In the genomic region with DNA sequence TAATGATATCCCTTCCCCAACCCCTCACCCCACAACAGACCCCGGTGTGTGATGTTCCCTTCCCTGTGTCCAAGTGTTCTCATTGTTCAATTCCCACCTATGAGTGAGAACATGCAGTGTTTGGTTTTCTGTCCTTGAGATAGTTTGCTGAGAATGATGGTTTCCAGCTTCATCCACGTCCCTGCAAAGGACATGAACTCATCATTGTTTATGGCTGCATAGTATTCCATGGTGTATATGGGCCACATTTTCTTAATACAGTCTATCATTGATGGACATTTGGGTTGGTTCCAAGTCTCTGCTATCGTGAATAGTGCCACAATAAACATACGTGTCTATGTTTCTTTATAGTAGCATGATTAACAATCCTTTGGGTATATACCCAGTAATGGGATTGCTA, we compare ENCODE assay signal across 3 cellular contexts.
DNase-seq lines count a peak whose midpoint lies in the region; ATAC-seq, FAIRE-seq and TF ChIP-seq lines count a peak whose summit lies in the region.
"Not testable (repeated sequence)": the region's sequence is repeated elsewhere in the genome, so short reads cannot be mapped to it uniquely, and the experiment has no call there.

No MANE protein-coding gene starts in this region.

- not testable (repeated sequence) for H3K27ac ChIP-seq in HEK293 (ENCODE audit: extremely low read depth, low read depth, low read length); K562 (ENCODE audit: extremely low read depth, low read depth, low read length)

- H3K9me3 Mint-ChIP-seq in activated CD4-positive, alpha-beta T cell treated with anti-CD3 and anti-CD28 coated beads, Interleukin-2, amount 10 ng/mL, durations not matched to agents 24 days and 14 days, result peaks cover 38% of the 10 kb centered on the region

- H3K79me2 ChIP-seq in K562 (ENCODE audit: control insufficient read depth, insufficient read depth, low read length), result not testable (repeated sequence)

- H3K9me3 ChIP-seq in HEK293 (ENCODE audit: control insufficient read depth, insufficient read depth, low read depth, low read length); K562 (replicated peaks; ENCODE audit: control insufficient read depth, insufficient read depth, low read depth, low read length): not testable (repeated sequence)

- TF ChIP-seq CTCF in HEK293 (tag by site-specific recombination; IDR thresholded peaks at IDR 0.05); K562 (IDR thresholded peaks at IDR 0.05 in 2 of 3, conservative IDR thresholded peaks at IDR 0.05 in 1 of 3; ENCODE audit: insufficient read depth in 2 of 3, low read depth in 1 of 3, low read length in 3 of 3): not testable (repeated sequence)

- in situ Hi-C loops in K562 (cut with MboI), result not testable (repeated sequence)

- POLR2A ChIA-PET in HEK293 (lab: Yijun Ruan, JAX); K562 (lab: Yijun Ruan, JAX): not testable (repeated sequence)

- not testable (repeated sequence) for TF ChIP-seq POLR2A in K562 (conservative IDR thresholded peaks at IDR 0.05)

- not testable (repeated sequence) for H3K9ac ChIP-seq in K562 (ENCODE audit: insufficient read depth in 1 of 2, low read depth in 2 of 2, low read length in 2 of 2)

- not testable (repeated sequence) for H3K4me2 ChIP-seq in K562 (ENCODE audit: insufficient read depth, low read length)

- H3K36me3 ChIP-seq in HEK293 (ENCODE audit: control insufficient read depth in 2 of 2, insufficient read depth in 1 of 2, low read length in 2 of 2); K562 (ENCODE audit: control insufficient read depth, insufficient read depth, low read length): not testable (repeated sequence)

- not testable (repeated sequence) for H3K27ac Mint-ChIP-seq in activated CD4-positive, alpha-beta T cell treated with anti-CD3 and anti-CD28 coated beads, Interleukin-2, amount 10 ng/mL, durations not matched to agents 24 days and 14 days

- not testable (repeated sequence) for H3K4me1 Mint-ChIP-seq in activated CD4-positive, alpha-beta T cell treated with anti-CD3 and anti-CD28 coated beads, Interleukin-2, amount 10 ng/mL, durations not matched to agents 24 days and 14 days

- CTCF ChIA-PET in HEK293 (lab: Yijun Ruan, JAX), result interaction anchor here (0.7 kb wide), 1 partner anchor 89 kb away, joined by 3 read pairs; no protein-coding TSS in a partner anchor
- CTCF ChIA-PET in K562 (lab: Yijun Ruan, JAX; ENCODE audit: low intra/inter-chr PET ratio), result not testable (repeated sequence)

- not testable (repeated sequence) for H3K27me3 Mint-ChIP-seq in activated CD4-positive, alpha-beta T cell treated with anti-CD3 and anti-CD28 coated beads, Interleukin-2, amount 10 ng/mL, durations not matched to agents 24 days and 14 days

- not testable (repeated sequence) for H3K4me3 ChIP-seq in HEK293 (ENCODE audit: low read depth, low read length); K562

- not testable (repeated sequence) for TF ChIP-seq RAD21 in K562 (CRISPR knock-in tag; conservative IDR thresholded peaks at IDR 0.05 in 1 of 2, IDR thresholded peaks at IDR 0.05 in 1 of 2)

- ATAC-seq in K562, result not testable (repeated sequence)

- not testable (repeated sequence) for H3K4me1 ChIP-seq in HEK293 (ENCODE audit: control insufficient read depth, insufficient read depth, low read length); K562 (replicated peaks in 1 of 2; ENCODE audit: control insufficient read depth in 2 of 2, insufficient read depth in 2 of 2, low read length in 2 of 2)

- FAIRE-seq in K562 (lab: Jason Lieb, UNC), result not testable (repeated sequence)

- BruUV-seq in K562 (replicated peaks; lab: Mats Ljungman, UMichigan), result not testable (repeated sequence)

- peaks cover 19% of the 10 kb centered on the region for H3K36me3 Mint-ChIP-seq in activated CD4-positive, alpha-beta T cell treated with anti-CD3 and anti-CD28 coated beads, Interleukin-2, amount 10 ng/mL, durations not matched to agents 24 days and 14 days (ENCODE audit: low read depth)

- DNase-seq in activated CD4-positive, alpha-beta T cell treated with anti-CD3 and anti-CD28 coated beads, Interleukin-2, amount 10 ng/mL, durations not matched to agents 24 days and 14 days, result peak; percentile 35
- not testable (repeated sequence) for DNase-seq in K562 (ENCODE audit: extremely low read depth in 1 of 4, low spot score in 3 of 4)

- not testable (repeated sequence) for H3K4me3 Mint-ChIP-seq in activated CD4-positive, alpha-beta T cell treated with anti-CD3 and anti-CD28 coated beads, Interleukin-2, amount 10 ng/mL, durations not matched to agents 24 days and 14 days

- not testable (repeated sequence) for H2AFZ ChIP-seq in K562 (ENCODE audit: low read depth, low read length)

- WGBS in K562 (ENCODE audit: insufficient coverage, low coverage, missing lambda C conversion rate), result 51% methylated on average over 4 of the region's 4 CpGs

- not testable (repeated sequence) for TF ChIP-seq EP300 in K562 (IDR thresholded peaks at IDR 0.05; ENCODE audit: low read length)

- intact Hi-C loops in activated CD4-positive, alpha-beta T cell treated with anti-CD3 and anti-CD28 coated beads, Interleukin-2, amount 10 ng/mL, durations not matched to agents 24 days and 14 days (cut with micrococcal nuclease); K562 (cut with micrococcal nuclease): not testable (repeated sequence)

- H3K27me3 ChIP-seq in K562 (ENCODE audit: control insufficient read depth in 2 of 2, insufficient read depth in 2 of 2, low read length in 2 of 2), result not testable (repeated sequence)

- H4K20me1 ChIP-seq in K562 (replicated peaks; ENCODE audit: control insufficient read depth, insufficient read depth, low read length), result not testable (repeated sequence)

- H3K9me1 ChIP-seq in K562 (ENCODE audit: control insufficient read depth, insufficient read depth, low read length), result not testable (repeated sequence)

TF ChIP-seq in HEK293, 187 proteins besides CTCF, POLR2A, EP300 and RAD21:
- peak; percentile 82 for TF ChIP-seq ZNF146 (tag by site-specific recombination; IDR thresholded peaks at IDR 0.05)

TF ChIP-seq in K562, 482 proteins besides CTCF, POLR2A, EP300 and RAD21:
- TF ChIP-seq ZNF146 (CRISPR knock-in tag; IDR thresholded peaks at IDR 0.05; ENCODE audit: unreplicated experiment), result peak; percentile 62
